9 cellular contexts compared by ENCODE assay signal in the genomic region with DNA sequence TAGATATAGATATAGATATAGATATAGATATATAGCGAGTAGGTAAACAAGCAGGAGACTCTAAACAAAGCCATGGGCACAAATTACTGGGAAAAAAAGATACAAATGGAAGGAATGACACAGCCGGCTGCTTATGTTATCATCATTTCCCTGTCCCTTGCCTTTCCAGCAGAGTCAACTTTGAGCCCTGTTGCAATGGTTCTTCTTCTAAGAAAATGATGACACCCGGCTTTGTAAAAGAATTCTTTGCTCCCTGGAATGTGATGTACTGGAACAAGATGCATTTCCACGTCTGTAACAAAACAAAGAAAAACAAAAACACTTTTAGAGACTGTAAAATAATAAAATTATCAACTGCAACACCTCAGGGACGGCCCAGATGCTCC.
DNase-seq lines count a peak whose midpoint lies in the region; ATAC-seq and TF ChIP-seq lines count a peak whose summit lies in the region.
"Had no signal": no experiment of that assay in that cellular context is flagged by ENCODE, and none has a peak within 500 bp of the region (broad histone marks: within the 10 kb centered on the region; RNA-seq: fewer than 3 reads in every experiment).

No MANE protein-coding gene starts in this region.

- H3K4me3 ChIP-seq in right atrium auricular region, result peak overlapping the region; percentile 43 to 58
- peak overlapping the region; percentile 69 to 70 for H3K4me3 ChIP-seq in mucosa of rectum (ENCODE audit: low read length in 2 of 2)
- H3K4me3 ChIP-seq in upper lobe of right lung, result peak overlapping the region; percentile 62
- H3K4me3 ChIP-seq in H7 (ENCODE audit: insufficient read depth, low read depth, low read length), result no peak overlapping the region

- H3K9ac ChIP-seq in mucosa of rectum (ENCODE audit: low read depth in 1 of 2, low read length in 2 of 2), result peak overlapping the region in 1 of 2 donors; percentile 32

- no peaks in the 10 kb centered on the region for H3K36me3 ChIP-seq in right atrium auricular region
- no peaks in the 10 kb centered on the region for H3K36me3 ChIP-seq in mucosa of rectum (ENCODE audit: control insufficient read depth in 2 of 2, insufficient read depth in 2 of 2, low read length in 2 of 2)
- H3K36me3 ChIP-seq in upper lobe of right lung, result no peaks in the 10 kb centered on the region
- H3K36me3 ChIP-seq in H7 (replicated peaks; ENCODE audit: control insufficient read depth, insufficient read depth, low read length), result no peaks in the 10 kb centered on the region
- H3K36me3 ChIP-seq: WERI-Rb-1 had no signal

- TF ChIP-seq CTCF in right atrium auricular region (IDR thresholded peaks at IDR 0.05), result no peak
- no peak for TF ChIP-seq CTCF in upper lobe of right lung (IDR thresholded peaks at IDR 0.05)

- H3K9me3 ChIP-seq in right atrium auricular region, result no peaks in the 10 kb centered on the region
- H3K9me3 ChIP-seq in mucosa of rectum (ENCODE audit: control insufficient read depth in 2 of 2, low read length in 2 of 2), result no peaks in the 10 kb centered on the region
- no peaks in the 10 kb centered on the region for H3K9me3 ChIP-seq in upper lobe of right lung

- H3K27me3 ChIP-seq in right atrium auricular region, result no peaks in the 10 kb centered on the region
- no peaks in the 10 kb centered on the region for H3K27me3 ChIP-seq in mucosa of rectum (ENCODE audit: control insufficient read depth in 2 of 2, insufficient read depth in 2 of 2, low read length in 2 of 2)
- H3K27me3 ChIP-seq in upper lobe of right lung, result no peaks in the 10 kb centered on the region
- no peaks in the 10 kb centered on the region for H3K27me3 ChIP-seq in H7 (ENCODE audit: control insufficient read depth, insufficient read depth, low read length)

- peak overlapping the region; percentile 46 to 49 for H3K27ac ChIP-seq in right atrium auricular region
- H3K27ac ChIP-seq in mucosa of rectum (ENCODE audit: low read depth in 2 of 2, low read length in 2 of 2), result no peak overlapping the region
- no peak overlapping the region for H3K27ac ChIP-seq in upper lobe of right lung
- H3K27ac ChIP-seq: WERI-Rb-1 had no signal

- ATAC-seq in Right ventricle myocardium inferior (no peak), upper lobe of right lung (no peak)

- intact Hi-C loops in Right ventricle myocardium inferior (cut with DNase I) (no loop called here), upper lobe of right lung (cut with DNase I) (no loop called here)

- H3K4me1 ChIP-seq in right atrium auricular region, result peaks cover 0 to 10% of the 10 kb centered on the region in 2 donors
- H3K4me1 ChIP-seq in mucosa of rectum (ENCODE audit: control insufficient read depth in 2 of 2, insufficient read depth in 2 of 2, low read length in 2 of 2), result no peaks in the 10 kb centered on the region
- peaks cover 6% of the 10 kb centered on the region for H3K4me1 ChIP-seq in upper lobe of right lung

- DNase-seq in right atrium auricular region (ENCODE audit: low spot score) (no peak), Right ventricle myocardium inferior (ENCODE audit: missing footprints) (no peak), cerebellar cortex (ENCODE audit: low spot score) (peak; percentile 47), upper lobe of right lung (no peak), T1000 (lab: John Stamatoyannopoulos, UW) (no peak), HT-29 (ENCODE audit: low spot score) (no peak), H7 (no peak)
- DNase-seq: WERI-Rb-1 had no signal

Comparison
In these comparisons a context has a peak if more than half of its experiments do, and no peak if none do; other contexts are left out.
1. H3K27ac ChIP-seq: peak in right atrium auricular region (2 of 2); none in mucosa of rectum (0 of 2) and upper lobe of right lung (single experiment).